Comparison of ENCODE assay signal across 1 cellular context in the genomic region with DNA sequence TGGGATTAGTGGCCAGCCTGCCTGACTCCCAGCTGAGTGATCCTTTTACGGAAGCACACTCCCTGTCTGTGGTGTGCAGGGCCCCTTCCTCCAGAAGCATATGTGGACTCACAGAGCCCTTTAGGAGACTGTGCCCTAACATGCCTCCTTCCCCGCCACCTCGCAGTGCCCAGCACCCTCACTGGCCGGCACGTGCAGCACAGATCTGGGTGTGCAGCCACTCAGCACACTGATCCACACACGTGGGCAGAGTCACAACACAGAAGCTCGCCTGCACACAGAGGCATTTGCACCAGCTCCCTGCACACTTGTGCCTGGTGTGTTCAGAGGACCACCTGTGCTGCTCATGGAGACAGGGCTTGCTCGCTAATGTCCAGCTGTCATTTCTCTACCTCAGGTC.
TF ChIP-seq lines count a peak whose summit lies in the region.

No MANE protein-coding gene starts in this region.

TF ChIP-seq in IMR-90, 13 proteins besides CTCF, POLR2A, EP300 and RAD21:
- TF ChIP-seq CHD1 (IDR thresholded peaks at IDR 0.05; ENCODE audit: low read depth, low read length) = no peak
- no peak for TF ChIP-seq SMC3 (IDR thresholded peaks at IDR 0.05; ENCODE audit: low read depth, low read length)
- TF ChIP-seq ELK1 (IDR thresholded peaks at IDR 0.05; ENCODE audit: borderline replicate concordance, low read depth, low read length) = no peak
- TF ChIP-seq MXI1 (IDR thresholded peaks at IDR 0.05; ENCODE audit: borderline replicate concordance, low read depth, low read length) = no peak
- no peak for TF ChIP-seq RCOR1 (IDR thresholded peaks at IDR 0.05; ENCODE audit: insufficient replicate concordance, low read length)
- TF ChIP-seq FOS (IDR thresholded peaks at IDR 0.05; ENCODE audit: low read depth, low read length) = no peak
- TF ChIP-seq NFE2L2 (IDR thresholded peaks at IDR 0.05; ENCODE audit: low read depth, low read length) = no peak
- TF ChIP-seq BHLHE40 (IDR thresholded peaks at IDR 0.05; ENCODE audit: low read depth, low read length) = no peak
- no peak for TF ChIP-seq MAZ (IDR thresholded peaks at IDR 0.05; ENCODE audit: borderline replicate concordance, low read depth, low read length)
- no peak for TF ChIP-seq RFX5 (IDR thresholded peaks at IDR 0.05; ENCODE audit: low read depth, low read length)
- TF ChIP-seq CEBPB (IDR thresholded peaks at IDR 0.05; ENCODE audit: low read depth, low read length) = no peak
- TF ChIP-seq MAFK (IDR thresholded peaks at IDR 0.05; ENCODE audit: low read depth, low read length) = no peak
- TF ChIP-seq, protein P1, sequence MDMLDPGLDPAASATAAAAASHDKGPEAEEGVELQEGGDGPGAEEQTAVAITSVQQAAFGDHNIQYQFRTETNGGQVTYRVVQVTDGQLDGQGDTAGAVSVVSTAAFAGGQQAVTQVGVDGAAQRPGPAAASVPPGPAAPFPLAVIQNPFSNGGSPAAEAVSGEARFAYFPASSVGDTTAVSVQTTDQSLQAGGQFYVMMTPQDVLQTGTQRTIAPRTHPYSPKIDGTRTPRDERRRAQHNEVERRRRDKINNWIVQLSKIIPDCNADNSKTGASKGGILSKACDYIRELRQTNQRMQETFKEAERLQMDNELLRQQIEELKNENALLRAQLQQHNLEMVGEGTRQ (IDR thresholded peaks at IDR 0.05; ENCODE audit: low read depth, low read length) = no peak
